2 cellular contexts compared by ENCODE assay signal in genomic region chr19:39238944-39239343, GRCh38.
A peak's percentile ranks its signal among the peaks of the same experiment; 100 is the strongest.
TF ChIP-seq lines count a peak whose summit lies in the region.

No MANE protein-coding gene starts in this region.

TF ChIP-seq in A549, 52 proteins besides CTCF, POLR2A, EP300 and RAD21:
- TF ChIP-seq ZC3H11A (IDR thresholded peaks at IDR 0.05) (no peak), CEBPB (IDR thresholded peaks at IDR 0.05) (no peak), HDAC2 (IDR thresholded peaks at IDR 0.05) (no peak), SREBF2 (IDR thresholded peaks at IDR 0.05) (no peak)
TF ChIP-seq in A549: peak in this region for 0.

TF ChIP-seq in H1, 55 proteins besides CTCF, POLR2A, EP300 and RAD21:
- TF ChIP-seq KDM1A (IDR thresholded peaks at IDR 0.05; ENCODE audit: borderline replicate concordance, low read length) (peak; percentile 41; the same call in 1 of the 2 replicates), SAP30 (IDR thresholded peaks at IDR 0.05; ENCODE audit: insufficient read depth, insufficient replicate concordance, low read length) (no peak)
